11 cellular contexts compared by ENCODE assay signal in genomic region chr13:110396913-110397379, GRCh38.
DNase-seq lines count a peak whose midpoint lies in the region; ATAC-seq and TF ChIP-seq lines count a peak whose summit lies in the region.
"Had no signal": no experiment of that assay in that cellular context is flagged by ENCODE, and none has a peak within 500 bp of the region (broad histone marks: within the 10 kb centered on the region; RNA-seq: fewer than 3 reads in every experiment).

No MANE protein-coding gene starts in this region.

- H3K27me3 ChIP-seq in colonic mucosa (no peaks in the 10 kb centered on the region), lower lobe of right lung (ENCODE audit: low read depth) (no peaks in the 10 kb centered on the region)

- intact Hi-C loops in colonic mucosa (cut with DNase I) = no loop called here
- intact Hi-C loops in lower lobe of right lung (cut with DNase I) = no loop called here

- DNase-seq in HS-5 (ENCODE audit: low read depth) (peak; percentile 78), colonic mucosa (peak; percentile 52), lower lobe of right lung (no peak), GM10248 (ENCODE audit: extremely low spot score) (no peak), DMS114 treated with DMSO at 0.1 percent for 48 hours (lab: John Stamatoyannopoulos, UW; ENCODE audit: unreplicated experiment) (no peak), mesenteric fat pad (ENCODE audit: low spot score) (no peak)
- DNase-seq: activated T-cell treated with anti-CD3 and anti-CD28 coated beads, Interleukin-2, amount 50 U/mL, for 24 hours; NCI-H524 had no signal

- H3K36me3 ChIP-seq in colonic mucosa = no peaks in the 10 kb centered on the region
- no peaks in the 10 kb centered on the region for H3K36me3 ChIP-seq in lower lobe of right lung

- no peaks in the 10 kb centered on the region for H3K4me1 ChIP-seq in colonic mucosa
- H3K4me1 ChIP-seq in lower lobe of right lung = peaks cover 32% of the 10 kb centered on the region

- POLR2A ChIA-PET in GM10248 (lab: Yijun Ruan, JAX) = no interaction called here

- ATAC-seq in lower lobe of right lung (peak; percentile 91 to 94), HG03159 (IDR thresholded peaks at IDR 0.05; ENCODE audit: unreplicated experiment) (no peak)

- TF ChIP-seq CTCF in colonic mucosa (IDR thresholded peaks at IDR 0.05) (no peak), lower lobe of right lung (IDR thresholded peaks at IDR 0.05) (no peak), GM10248 (IDR thresholded peaks at IDR 0.05; ENCODE audit: control extremely low read depth, extremely low read depth, low read depth, missing control alignments) (no peak)

- H3K9ac ChIP-seq in colonic mucosa (ENCODE audit: low read depth in 2 of 2, low read length in 2 of 2) = no peak overlapping the region

- H3K9me3 ChIP-seq in colonic mucosa (no peaks in the 10 kb centered on the region), lower lobe of right lung (no peaks in the 10 kb centered on the region)

- CTCF ChIA-PET in GM10248 (lab: Yijun Ruan, JAX) = no interaction called here

- H3K4me3 ChIP-seq in colonic mucosa (no peak overlapping the region), lower lobe of right lung (no peak overlapping the region)
- H3K4me3 ChIP-seq: GM12878 had no signal

- H3K27ac ChIP-seq in colonic mucosa = peak overlapping the region; percentile 55
- H3K27ac ChIP-seq in lower lobe of right lung = peak overlapping the region; percentile 80
- peak overlapping the region; percentile 82 for H3K27ac ChIP-seq in temporal lobe (ENCODE audit: low read depth, low read length)

Comparison
In these comparisons a context has a peak if more than half of its experiments do, and no peak if none do; other contexts are left out.
1. DNase-seq: peak in HS-5 (single experiment) and colonic mucosa (single experiment); none in lower lobe of right lung (single experiment), GM10248 (single experiment), DMS114 treated with DMSO at 0.1 percent for 48 hours (single experiment) and mesenteric fat pad (single experiment).
2. Peak in every context shown above with its lines, with median percentiles within 50 percentile points of each other: H3K27ac ChIP-seq.